In genomic region chr9:34633851-34634550, GRCh38 we compare ENCODE assay signal across 8 cellular contexts. TPM values are rescaled to one million over a fixed set of nuclear protein-coding genes. Genes with fewer than 3 reads are reported as not detected.
A peak's percentile ranks its signal among the peaks of the same experiment; 100 is the strongest.
DNase-seq lines count a peak whose midpoint lies in the region; ATAC-seq and TF ChIP-seq lines count a peak whose summit lies in the region.

No MANE protein-coding gene starts in this region.

- no peaks in the 10 kb centered on the region for H3F3A ChIP-seq in Loucy (ENCODE audit: low read depth)
- H3F3A ChIP-seq in SK-N-SH (replicated peaks; ENCODE audit: insufficient read depth): no peaks in the 10 kb centered on the region

- TF ChIP-seq CTCF in Loucy (conservative IDR thresholded peaks at IDR 0.05; ENCODE audit: low read length) (peak; percentile 90), SK-N-SH (IDR thresholded peaks at IDR 0.05) (peak; percentile 85), psoas muscle (IDR thresholded peaks at IDR 0.05) (peak; percentile 79)

- CTCF ChIA-PET in SK-N-SH (lab: Yijun Ruan, JAX): interaction anchor here (0.5 to 12.3 kb wide), 45 partner anchors 10 to 608 kb away, joined by 3 to 256 read pairs (median 4); partner anchors contain the start of genes CCL21, CCL27, CNTFR and DCTN3

- H3K36me3 Mint-ChIP-seq in activated naive CD4-positive, alpha-beta T cell treated with anti-CD3 and anti-CD28 coated beads, Interleukin-2, amount 50 U/mL, for 72 hours: peaks cover 16 to 17% of the 10 kb centered on the region in 2 donors

- H3K79me2 ChIP-seq in Loucy (ENCODE audit: insufficient read depth, low read length) (peaks cover 25% of the 10 kb centered on the region), SK-N-SH (ENCODE audit: insufficient read depth) (peaks cover 22% of the 10 kb centered on the region)

- H4K20me1 ChIP-seq in Loucy (ENCODE audit: insufficient read depth, low read length, poor library complexity, severe bottlenecking) (peaks cover 13% of the 10 kb centered on the region), SK-N-SH (ENCODE audit: insufficient read depth) (0 out of 2 replicates have a peak, but pooled peaks cover 3% of the 10 kb centered on the region)

- no peak overlapping the region for H3K27ac Mint-ChIP-seq in activated naive CD4-positive, alpha-beta T cell treated with anti-CD3 and anti-CD28 coated beads, Interleukin-2, amount 50 U/mL, for 72 hours

- peak; percentile 45 for DNase-seq in NK-92 treated with Interleukin-12 subunit alpha and Interleukin-12 subunit beta, amount 100 ng/mL, for 24 hours (lab: John Stamatoyannopoulos, UW)
- DNase-seq in NK-92 (lab: John Stamatoyannopoulos, UW; ENCODE audit: unreplicated experiment): no peak
- DNase-seq in SK-N-SH: peak; percentile 84
- peak in 1 of 2 donors; percentile 80 for DNase-seq in activated naive CD4-positive, alpha-beta T cell treated with anti-CD3 and anti-CD28 coated beads, Interleukin-2, amount 50 U/mL, for 72 hours (ENCODE audit: low spot score in 2 of 2)
- peak; percentile 61 for DNase-seq in Right ventricle myocardium superior
- DNase-seq in psoas muscle: peak; percentile 60 to 82

- H3K27me3 ChIP-seq in Loucy (ENCODE audit: insufficient read depth, low read length, poor library complexity, severe bottlenecking): peaks cover 15% of the 10 kb centered on the region
- peaks cover 9% of the 10 kb centered on the region; the same call in 1 of the 2 replicates for H3K27me3 ChIP-seq in SK-N-SH (ENCODE audit: insufficient read depth)
- H3K27me3 ChIP-seq in psoas muscle (ENCODE audit: insufficient read depth in 3 of 3, low read length in 2 of 3): peaks cover 0 to 13% (median 0%) of the 10 kb centered on the region in 3 donors

- intact Hi-C loops in Right ventricle myocardium superior (cut with DNase I) (no loop called here), psoas muscle (cut with DNase I) (no loop called here)

- POLR2A ChIA-PET in SK-N-SH (lab: Yijun Ruan, JAX): no interaction called here

- H3K4me3 ChIP-seq in Loucy (ENCODE audit: low read length, poor library complexity, severe bottlenecking): no peak overlapping the region
- no peak overlapping the region; a peak in 1 of 4 replicates for H3K4me3 ChIP-seq in SK-N-SH (ENCODE audit: low read depth in 2 of 2, low read length in 1 of 2)
- no peak overlapping the region for H3K4me3 ChIP-seq in psoas muscle

- peak; percentile 18 to 41 for ATAC-seq in activated naive CD4-positive, alpha-beta T cell treated with anti-CD3 and anti-CD28 coated beads, Interleukin-2, amount 50 U/mL, for 72 hours
- ATAC-seq in Right ventricle myocardium superior (ENCODE audit: poor library complexity): peak; percentile 30
- peak; percentile 31 to 52 (median 44) for ATAC-seq in psoas muscle
- no peak for ATAC-seq in GM18520 (IDR thresholded peaks at IDR 0.05; ENCODE audit: unreplicated experiment)

- no peaks in the 10 kb centered on the region for H3K9me3 Mint-ChIP-seq in activated naive CD4-positive, alpha-beta T cell treated with anti-CD3 and anti-CD28 coated beads, Interleukin-2, amount 50 U/mL, for 72 hours

- H3K27ac ChIP-seq in SK-N-SH (ENCODE audit: low read depth in 2 of 2, low read length in 1 of 2) (no peak overlapping the region), psoas muscle (no peak overlapping the region)

- H3K9ac ChIP-seq in Loucy (ENCODE audit: low read depth, low read length, poor library complexity, severe bottlenecking): no peak overlapping the region
- no peak overlapping the region for H3K9ac ChIP-seq in SK-N-SH

- H3K36me3 ChIP-seq in Loucy (ENCODE audit: insufficient read depth, low read length): no peaks in the 10 kb centered on the region
- peaks cover 0 to 5% of the 10 kb centered on the region in 2 experiments for H3K36me3 ChIP-seq in SK-N-SH (replicated peaks in 1 of 2; ENCODE audit: control insufficient read depth in 1 of 2, insufficient read depth in 2 of 2, low read length in 1 of 2)
- H3K36me3 ChIP-seq in psoas muscle (ENCODE audit: insufficient read depth in 1 of 2, low read depth in 1 of 2): peaks cover 0 to 12% of the 10 kb centered on the region in 2 donors

- peak; percentile 88 for TF ChIP-seq RAD21 in SK-N-SH (IDR thresholded peaks at IDR 0.05; ENCODE audit: low read length)

- 10% methylated on average over 2 of the region's 3 CpGs for WGBS in SK-N-SH (ENCODE audit: low lambda C conversion rate)
- WGBS in psoas muscle, 3 donors: 23 to 26% (median 25%) methylated on average over 3 of the region's 3 CpGs

- H2AFZ ChIP-seq in Loucy (ENCODE audit: low read length) (no peak overlapping the region), SK-N-SH (ENCODE audit: low read depth) (no peak overlapping the region)

- no peak overlapping the region for H3K4me2 ChIP-seq in Loucy (ENCODE audit: low read depth, low read length, poor library complexity, severe bottlenecking)
- no peak overlapping the region for H3K4me2 ChIP-seq in SK-N-SH

- H3K9me3 ChIP-seq in Loucy (ENCODE audit: insufficient read depth, low read depth, low read length): no peaks in the 10 kb centered on the region
- H3K9me3 ChIP-seq in SK-N-SH: no peaks in the 10 kb centered on the region
- H3K9me3 ChIP-seq in psoas muscle: no peaks in the 10 kb centered on the region

- H3K9me2 ChIP-seq in Loucy (replicated peaks; ENCODE audit: low read depth, low read length): no peaks in the 10 kb centered on the region
- H3K9me2 ChIP-seq in SK-N-SH: no peaks in the 10 kb centered on the region

- H3K4me1 ChIP-seq in Loucy (ENCODE audit: insufficient read depth, low read length, poor library complexity, severe bottlenecking): peaks cover 27% of the 10 kb centered on the region
- peaks cover 4 to 24% of the 10 kb centered on the region in 2 experiments; a peak in 1 of 4 replicates for H3K4me1 ChIP-seq in SK-N-SH (ENCODE audit: control insufficient read depth in 1 of 2, insufficient read depth in 2 of 2, low read depth in 1 of 2, low read length in 1 of 2)
- peaks cover 26% of the 10 kb centered on the region for H3K4me1 ChIP-seq in psoas muscle

- TF ChIP-seq EP300 in SK-N-SH (IDR thresholded peaks at IDR 0.05; ENCODE audit: borderline replicate concordance in 1 of 2, low read depth in 1 of 2, low read length in 1 of 2): no peak

TF ChIP-seq in SK-N-SH, 30 proteins besides CTCF, POLR2A, EP300 and RAD21:
- TF ChIP-seq FOXM1 (IDR thresholded peaks at IDR 0.05; ENCODE audit: low read depth) (no peak), CHD2 (IDR thresholded peaks at IDR 0.05; ENCODE audit: low read length, partially characterized antibody) (peak; percentile 36), IRF3 (IDR thresholded peaks at IDR 0.05; ENCODE audit: low read depth, low read length) (no peak), POLR2AphosphoS5 (IDR thresholded peaks at IDR 0.05; ENCODE audit: low read depth, low read length) (peak; percentile 15; the same call in 1 of the 2 replicates), TCF12 (IDR thresholded peaks at IDR 0.05) (no peak), SMC3 (IDR thresholded peaks at IDR 0.05; ENCODE audit: low read depth, low read length) (peak; percentile 65)

RNA-seq across cellular contexts. Expression of gene SIGMAR1, which starts 3.6 kb away (rescaled TPM):
- 73.7 and 79.0 TPM in 2 replicates for polyA plus RNA-seq in SK-N-SH (2012; rRNA removed)
- 50.9 and 78.9 TPM in 2 replicates for polyA plus RNA-seq in SK-N-SH (2012; cell fraction: cytosol; rRNA removed)
- 37.3 and 41.3 TPM in 2 replicates for polyA plus RNA-seq in SK-N-SH (2012; cell fraction: nucleus; rRNA removed)
- total RNA-seq in activated naive CD4-positive, alpha-beta T cell treated with anti-CD3 and anti-CD28 coated beads, Interleukin-2, amount 50 U/mL, for 72 hours: 10 to 100 TPM; 41.9 to 63.6 TPM
- total RNA-seq in Right ventricle myocardium superior: 22.2 TPM
- total RNA-seq in psoas muscle: 10 to 100 TPM; 13.0 to 16.5 (median 13.8) TPM
- 10 to 100 TPM; 13.8 to 50.1 (median 20.1) TPM for polyA plus RNA-seq in psoas muscle

RNA-seq across cellular contexts. Expression of gene ARID3C, which starts 5.1 kb away (rescaled TPM):
- polyA plus RNA-seq in SK-N-SH (2012; rRNA removed) (0.08 and 0.11 TPM in 2 replicates), psoas muscle (not detected)
- 0.09 and 0.13 TPM in 2 replicates for polyA plus RNA-seq in SK-N-SH (2012; cell fraction: cytosol; rRNA removed)
- 0.29 and 0.38 TPM in 2 replicates for polyA plus RNA-seq in SK-N-SH (2012; cell fraction: nucleus; rRNA removed)
- 1 to 10 TPM in 1 of 2 donors, not detected in 1; 1.6 TPM for total RNA-seq in activated naive CD4-positive, alpha-beta T cell treated with anti-CD3 and anti-CD28 coated beads, Interleukin-2, amount 50 U/mL, for 72 hours
- total RNA-seq in Right ventricle myocardium superior (not detected), psoas muscle (under 1 TPM in 1 of 4 donors, not detected in 3; 0.16 TPM)

RNA-seq across cellular contexts. Expression of gene GALT, which starts 12.5 kb away (rescaled TPM):
- polyA plus RNA-seq in SK-N-SH (2012; rRNA removed) (45.9 and 49.1 TPM in 2 replicates), psoas muscle (10 to 100 TPM in 2 of 3 donors, 1 to 10 TPM in 1; 9.5 to 17.7 (median 15.7) TPM)
- 9.8 and 13.0 TPM in 2 replicates for polyA plus RNA-seq in SK-N-SH (2012; cell fraction: cytosol; rRNA removed)
- polyA plus RNA-seq in SK-N-SH (2012; cell fraction: nucleus; rRNA removed): 303 and 342 TPM in 2 replicates
- total RNA-seq in activated naive CD4-positive, alpha-beta T cell treated with anti-CD3 and anti-CD28 coated beads, Interleukin-2, amount 50 U/mL, for 72 hours: 100 to 1,000 TPM in 1 of 2 donors, 10 to 100 TPM in 1; 63.5 to 104 TPM
- total RNA-seq in Right ventricle myocardium superior (53.8 TPM), psoas muscle (10 to 100 TPM; 16.5 to 40.6 (median 27.1) TPM)

RNA-seq across cellular contexts. Expression of gene DCTN3, which starts 13.7 kb away (rescaled TPM):
- 210 and 300 TPM in 2 replicates for polyA plus RNA-seq in SK-N-SH (2012; rRNA removed)
- polyA plus RNA-seq in SK-N-SH (2012; cell fraction: cytosol; rRNA removed): 232 and 236 TPM in 2 replicates
- polyA plus RNA-seq in SK-N-SH (2012; cell fraction: nucleus; rRNA removed): 163 and 193 TPM in 2 replicates
- 100 to 1,000 TPM in 1 of 2 donors, 10 to 100 TPM in 1; 81.0 to 123 TPM for total RNA-seq in activated naive CD4-positive, alpha-beta T cell treated with anti-CD3 and anti-CD28 coated beads, Interleukin-2, amount 50 U/mL, for 72 hours
- 129 TPM for total RNA-seq in Right ventricle myocardium superior
- total RNA-seq in psoas muscle: 100 to 1,000 TPM in 2 of 4 donors, 10 to 100 TPM in 2; 79.4 to 109 (median 93.8) TPM
- polyA plus RNA-seq in psoas muscle: 10 to 100 TPM; 52.7 to 96.5 (median 95.8) TPM

RNA-seq across cellular contexts. Expression of gene IL11RA, which starts 18.0 kb away (rescaled TPM):
- polyA plus RNA-seq in SK-N-SH (2012; rRNA removed) (16.5 and 20.8 TPM in 2 replicates), psoas muscle (10 to 100 TPM in 2 of 3 donors, 1 to 10 TPM in 1; 8.8 to 12.4 (median 12.3) TPM)
- 4.0 and 5.5 TPM in 2 replicates for polyA plus RNA-seq in SK-N-SH (2012; cell fraction: cytosol; rRNA removed)
- polyA plus RNA-seq in SK-N-SH (2012; cell fraction: nucleus; rRNA removed): 175 and 189 TPM in 2 replicates
- 10 to 100 TPM; 41.8 to 44.2 TPM for total RNA-seq in activated naive CD4-positive, alpha-beta T cell treated with anti-CD3 and anti-CD28 coated beads, Interleukin-2, amount 50 U/mL, for 72 hours
- total RNA-seq in Right ventricle myocardium superior (48.8 TPM), psoas muscle (10 to 100 TPM in 3 of 4 donors, 1 to 10 TPM in 1; 7.7 to 20.1 (median 11.4) TPM)
